Comparison of ENCODE assay signal across 8 cellular contexts in the genomic region with DNA sequence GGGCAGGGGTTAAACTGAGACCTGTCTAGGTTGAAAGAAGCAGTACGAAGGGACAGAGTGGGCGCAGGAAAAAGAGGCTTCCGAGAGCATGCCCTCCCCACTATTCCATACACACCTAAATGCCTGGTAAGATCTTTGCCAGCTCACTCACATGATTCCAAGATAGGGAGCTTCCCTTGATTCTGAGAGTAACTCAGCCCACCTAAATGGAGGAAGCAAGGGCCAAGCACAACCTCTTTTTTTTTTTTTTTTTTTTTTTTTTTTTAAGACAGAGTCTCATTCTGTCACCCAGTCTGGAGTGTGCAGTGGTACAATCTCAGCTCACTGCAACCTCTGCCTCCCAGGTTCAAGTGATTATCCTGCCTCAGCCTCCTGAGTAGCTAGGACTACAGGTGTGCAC. TPM values are rescaled to one million over a fixed set of nuclear protein-coding genes. Genes with fewer than 3 reads are reported as not detected.
DNase-seq lines count a peak whose midpoint lies in the region; ATAC-seq, FAIRE-seq and TF ChIP-seq lines count a peak whose summit lies in the region.
"Not testable (repeated sequence)": the region's sequence is repeated elsewhere in the genome, so short reads cannot be mapped to it uniquely, and the experiment has no call there.

No MANE protein-coding gene starts in this region.

- not testable (repeated sequence) for H3K27me3 ChIP-seq in KMS-11 (ENCODE audit: insufficient read depth, low read depth); heart left ventricle; pancreas; tibial artery

- H3K36me3 Mint-ChIP-seq in CD14-positive monocyte = peaks cover 8 to 12% of the 10 kb centered on the region in 2 donors
- peaks cover 19% of the 10 kb centered on the region for H3K36me3 Mint-ChIP-seq in activated T-helper 2 cell treated with anti-CD3 and anti-CD28 coated beads, Interferon-gamma antibody, Interleukin-2, Interleukin-4, amounts not matched to agents 10 μg/mL and 5 μg/mL and 100 μg/mL, durations not matched to agents 14 hours and 24 hours and 36 hours (ENCODE audit: low read depth)

- H3K4me3 Mint-ChIP-seq in CD14-positive monocyte = peak overlapping the region; percentile 39 to 82
- H3K4me3 Mint-ChIP-seq in activated T-helper 2 cell treated with anti-CD3 and anti-CD28 coated beads, Interferon-gamma antibody, Interleukin-2, Interleukin-4, amounts not matched to agents 10 μg/mL and 5 μg/mL and 100 μg/mL, durations not matched to agents 14 hours and 24 hours and 36 hours (ENCODE audit: low read depth) = peak overlapping the region; percentile 7

- peaks cover 56% of the 10 kb centered on the region for H3K79me2 ChIP-seq in KMS-11 (ENCODE audit: insufficient read depth, low read depth)

- H3K9ac ChIP-seq in KMS-11 = not testable (repeated sequence)

- H3K4me2 ChIP-seq in KMS-11 = peak overlapping the region; percentile 37; the same call in 1 of the 2 replicates

- not testable (repeated sequence) for TF ChIP-seq CTCF in CD14-positive monocyte (IDR thresholded peaks at IDR 0.05); KMS-11 (conservative IDR thresholded peaks at IDR 0.05; ENCODE audit: low read depth, low read length); VCaP (conservative IDR thresholded peaks at IDR 0.05); heart left ventricle (IDR thresholded peaks at IDR 0.05); pancreas (IDR thresholded peaks at IDR 0.05); tibial artery (IDR thresholded peaks at IDR 0.05)

- H3K9me3 Mint-ChIP-seq in CD14-positive monocyte; activated T-helper 2 cell treated with anti-CD3 and anti-CD28 coated beads, Interferon-gamma antibody, Interleukin-2, Interleukin-4, amounts not matched to agents 10 μg/mL and 5 μg/mL and 100 μg/mL, durations not matched to agents 14 hours and 24 hours and 36 hours: not testable (repeated sequence)

- not testable (repeated sequence) for ATAC-seq in heart left ventricle, pancreas

- peaks cover 71% of the 10 kb centered on the region for H3K4me1 Mint-ChIP-seq in CD14-positive monocyte
- H3K4me1 Mint-ChIP-seq in activated T-helper 2 cell treated with anti-CD3 and anti-CD28 coated beads, Interferon-gamma antibody, Interleukin-2, Interleukin-4, amounts not matched to agents 10 μg/mL and 5 μg/mL and 100 μg/mL, durations not matched to agents 14 hours and 24 hours and 36 hours (ENCODE audit: low read depth) = peaks cover 52% of the 10 kb centered on the region

- not testable (repeated sequence) for H3K9me3 ChIP-seq in heart left ventricle, pancreas, tibial artery

- H3K36me3 ChIP-seq in KMS-11 (ENCODE audit: insufficient read depth); heart left ventricle; pancreas; tibial artery: not testable (repeated sequence)

- not testable (repeated sequence) for TF ChIP-seq POLR2A in heart left ventricle (IDR thresholded peaks at IDR 0.05)

- not testable (repeated sequence) for H4K20me1 ChIP-seq in KMS-11 (ENCODE audit: insufficient read depth)

- not testable (repeated sequence) for H2AFZ ChIP-seq in KMS-11 (ENCODE audit: low read depth)

- 66 to 70% (median 68%) methylated on average over 3 of the region's 3 CpGs for WGBS in heart left ventricle, 4 donors
- 32 to 40% methylated on average over 3 of the region's 3 CpGs for WGBS in pancreas, 2 donors

- not testable (repeated sequence) for FAIRE-seq in pancreas (lab: Jason Lieb, UNC)

- H3K27ac Mint-ChIP-seq in CD14-positive monocyte = peak overlapping the region; percentile 57 to 95 (median 92)
- H3K27ac Mint-ChIP-seq in activated T-helper 2 cell treated with anti-CD3 and anti-CD28 coated beads, Interferon-gamma antibody, Interleukin-2, Interleukin-4, amounts not matched to agents 10 μg/mL and 5 μg/mL and 100 μg/mL, durations not matched to agents 14 hours and 24 hours and 36 hours = not testable (repeated sequence)

- not testable (repeated sequence) for DNase-seq in CD14-positive monocyte (ENCODE audit: low spot score); activated T-helper 2 cell treated with anti-CD3 and anti-CD28 coated beads, Interferon-gamma antibody, Interleukin-2, Interleukin-4, amounts not matched to agents 10 μg/mL and 5 μg/mL and 100 μg/mL, durations not matched to agents 14 hours and 24 hours and 36 hours (ENCODE audit: low spot score); heart left ventricle; pancreas; tibial artery
- DNase-seq in cerebellar cortex (ENCODE audit: low spot score) = peak; percentile 13

- not testable (repeated sequence) for H3K4me3 ChIP-seq in KMS-11 (IDR thresholded peaks at IDR 0.05; ENCODE audit: insufficient read depth, low read depth, low read length)
- H3K4me3 ChIP-seq in heart left ventricle (peak overlapping the region in 9 of 12 donors; percentile 14 to 94 (median 78)), pancreas (peak overlapping the region in 3 of 4 donors; percentile 5 to 91 (median 86)), tibial artery (peak overlapping the region; percentile 81 to 87)

- peaks cover 73% of the 10 kb centered on the region for H3K4me1 ChIP-seq in KMS-11 (ENCODE audit: low read depth, poor library complexity, severe bottlenecking)
- peaks cover 0 to 70% (median 37%) of the 10 kb centered on the region in 12 donors for H3K4me1 ChIP-seq in heart left ventricle
- H3K4me1 ChIP-seq in pancreas = peaks cover 13 to 38% (median 27%) of the 10 kb centered on the region in 3 donors
- peaks cover 0 to 65% (median 38%) of the 10 kb centered on the region in 4 donors for H3K4me1 ChIP-seq in tibial artery

- H3K27me3 Mint-ChIP-seq in CD14-positive monocyte (ENCODE audit: low read depth in 3 of 3); activated T-helper 2 cell treated with anti-CD3 and anti-CD28 coated beads, Interferon-gamma antibody, Interleukin-2, Interleukin-4, amounts not matched to agents 10 μg/mL and 5 μg/mL and 100 μg/mL, durations not matched to agents 14 hours and 24 hours and 36 hours (ENCODE audit: low read depth): not testable (repeated sequence)

- intact Hi-C loops in CD14-positive monocyte (cut with micrococcal nuclease) = loop anchor here in 1 of 2 donors (10.0 kb wide), 2 partner anchors 445 to 505 kb away; a partner anchor contains a TSS
- intact Hi-C loops in activated T-helper 2 cell treated with anti-CD3 and anti-CD28 coated beads, Interferon-gamma antibody, Interleukin-2, Interleukin-4, amounts not matched to agents 10 μg/mL and 5 μg/mL and 100 μg/mL, durations not matched to agents 14 hours and 24 hours and 36 hours (cut with micrococcal nuclease); pancreas (cut with DNase I); tibial artery (cut with DNase I; ENCODE audit: low total_unique reads): not testable (repeated sequence)
- intact Hi-C loops in heart left ventricle (cut with DNase I) = loop anchor here in 3 of 10 donors (5.0 to 10.0 kb wide), 2 partner anchors 37 to 75 kb away; no protein-coding TSS in a partner anchor

- H3K27ac ChIP-seq in KMS-11 = not testable (repeated sequence)
- peak overlapping the region; percentile 98 for H3K27ac ChIP-seq in VCaP
- H3K27ac ChIP-seq in heart left ventricle = peak overlapping the region in 3 of 12 donors; percentile 41 to 98 (median 82)
- peak overlapping the region in 2 of 4 donors; percentile 98 to 99 for H3K27ac ChIP-seq in pancreas
- peak overlapping the region; percentile 96 to 98 for H3K27ac ChIP-seq in tibial artery

RNA-seq across cellular contexts. Expression of a gene that starts 2.8 kb away (rescaled TPM):
- polyA plus RNA-seq in CD14-positive monocyte (10 to 100 TPM in 1 of 2 donors, 1 to 10 TPM in 1; 9.6 to 11.1 TPM), heart left ventricle (1 to 10 TPM; 7.1 to 9.5 TPM), pancreas (1 to 10 TPM; 6.7 to 7.0 TPM)
- total RNA-seq in activated T-helper 2 cell treated with anti-CD3 and anti-CD28 coated beads, Interferon-gamma antibody, Interleukin-2, Interleukin-4, amounts not matched to agents 10 μg/mL and 5 μg/mL and 100 μg/mL, durations not matched to agents 14 hours and 24 hours and 36 hours = 6.1 and 6.5 TPM in 2 replicates
- total RNA-seq in heart left ventricle (10 to 100 TPM; 18.7 to 34.1 (median 28.0) TPM), pancreas (10 to 100 TPM; 15.7 to 28.6 (median 20.0) TPM)

RNA-seq across cellular contexts. Expression of a gene that starts 33.0 kb away (rescaled TPM):
- polyA plus RNA-seq in CD14-positive monocyte = 1 to 10 TPM; 3.9 to 6.1 TPM
- total RNA-seq in activated T-helper 2 cell treated with anti-CD3 and anti-CD28 coated beads, Interferon-gamma antibody, Interleukin-2, Interleukin-4, amounts not matched to agents 10 μg/mL and 5 μg/mL and 100 μg/mL, durations not matched to agents 14 hours and 24 hours and 36 hours = 4.1 and 4.2 TPM in 2 replicates
- 10 to 100 TPM in 6 of 9 donors, 1 to 10 TPM in 3; 6.4 to 22.1 (median 15.6) TPM for total RNA-seq in heart left ventricle
- polyA plus RNA-seq in heart left ventricle = 1 to 10 TPM; 4.7 to 5.1 TPM
- 1 to 10 TPM; 5.6 to 9.3 (median 7.4) TPM for total RNA-seq in pancreas
- polyA plus RNA-seq in pancreas = 1 to 10 TPM; 3.9 to 7.4 TPM
